ENCODE assay signal across 1 cellular context in genomic region chr9:91043041-91043740, GRCh38.
TF ChIP-seq lines count a peak whose summit lies in the region.

No MANE protein-coding gene starts in this region.

TF ChIP-seq in IMR-90, 13 proteins besides CTCF, POLR2A, EP300 and RAD21 (continued from another document):
- TF ChIP-seq USF2 (IDR thresholded peaks at IDR 0.05; ENCODE audit: low read depth, low read length) (no peak), RFX5 (IDR thresholded peaks at IDR 0.05; ENCODE audit: low read depth, low read length) (no peak)
